Comparison of ENCODE assay signal across 9 cellular contexts in the genomic region with DNA sequence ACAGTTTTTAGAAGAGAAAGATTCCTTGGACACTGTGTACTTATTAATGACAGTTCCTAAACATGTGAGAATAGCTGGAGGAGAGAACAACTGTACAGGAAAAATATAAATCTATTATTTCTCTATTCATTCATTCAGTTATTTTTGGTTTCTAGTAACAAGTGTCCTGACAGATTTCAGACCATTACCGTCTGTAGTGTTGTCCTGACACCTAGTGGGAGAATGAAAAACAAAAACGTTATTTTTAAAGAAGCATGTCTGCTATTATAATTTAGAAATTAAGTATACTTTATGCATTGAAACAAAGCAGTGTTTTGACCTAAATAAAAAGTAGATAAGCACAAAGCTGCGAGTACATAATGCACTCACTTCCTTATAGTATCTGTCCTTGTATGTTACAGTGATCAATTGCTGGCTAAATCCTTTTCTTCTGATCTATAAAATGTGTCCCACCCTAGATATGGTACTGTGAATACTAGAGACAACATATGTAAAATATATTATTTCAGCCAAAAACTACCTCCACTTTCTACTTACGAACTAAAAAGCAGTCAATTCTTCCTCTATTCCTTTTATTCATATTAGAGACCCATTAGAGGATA.
DNase-seq lines count a peak whose midpoint lies in the region; ATAC-seq and TF ChIP-seq lines count a peak whose summit lies in the region.
"Had no signal": no experiment of that assay in that cellular context is flagged by ENCODE, and none has a peak within 500 bp of the region (broad histone marks: within the 10 kb centered on the region; RNA-seq: fewer than 3 reads in every experiment).

No MANE protein-coding gene starts in this region.

- peaks cover 12% of the 10 kb centered on the region for H3K27me3 Mint-ChIP-seq in Calu3 (ENCODE audit: unreplicated experiment)
- no peaks in the 10 kb centered on the region for H3K27me3 Mint-ChIP-seq in activated T-helper 2 cell treated with anti-CD3 and anti-CD28 coated beads, Interferon-gamma antibody, Interleukin-2, Interleukin-4, amounts not matched to agents 10 μg/mL and 5 μg/mL and 100 μg/mL, durations not matched to agents 14 hours and 24 hours and 36 hours (ENCODE audit: low read depth)
- H3K27me3 Mint-ChIP-seq: IgD-negative memory B cell had no signal

- no peak for ATAC-seq in lung (ENCODE audit: insufficient read depth, low FRiP score)
- no peak for ATAC-seq in GM21786 (IDR thresholded peaks at IDR 0.05; ENCODE audit: unreplicated experiment)
- ATAC-seq in GM19023 (IDR thresholded peaks at IDR 0.05; ENCODE audit: unreplicated experiment) = no peak

- no peaks in the 10 kb centered on the region for H3K36me3 ChIP-seq in lung (ENCODE audit: control insufficient read depth in 2 of 2, insufficient read depth in 2 of 2, low read length in 2 of 2)

- CTCF ChIA-PET in Calu3 (lab: Charles Lee) = interaction anchor here (0.9 to 3.5 kb wide), 3 partner anchors 576 to 581 kb away, joined by 3 to 18 read pairs (median 4); a partner anchor contains a TSS

- TF ChIP-seq CTCF in Calu3 (IDR thresholded peaks at IDR 0.05; ENCODE audit: unreplicated experiment) (peak; percentile 74), lung (IDR thresholded peaks at IDR 0.05; ENCODE audit: control extremely low read depth, extremely low read depth) (peak; percentile 35)

- peaks cover 0 to 2% of the 10 kb centered on the region in 2 donors for H3K4me1 ChIP-seq in lung (ENCODE audit: control insufficient read depth in 2 of 2, insufficient read depth in 2 of 2, low read length in 2 of 2)

- H3K36me3 Mint-ChIP-seq in Calu3 (ENCODE audit: insufficient read depth, unreplicated experiment) = no peaks in the 10 kb centered on the region
- no peaks in the 10 kb centered on the region for H3K36me3 Mint-ChIP-seq in activated T-helper 2 cell treated with anti-CD3 and anti-CD28 coated beads, Interferon-gamma antibody, Interleukin-2, Interleukin-4, amounts not matched to agents 10 μg/mL and 5 μg/mL and 100 μg/mL, durations not matched to agents 14 hours and 24 hours and 36 hours (ENCODE audit: low read depth)
- H3K36me3 Mint-ChIP-seq: IgD-negative memory B cell had no signal

- no peak overlapping the region for H3K27ac Mint-ChIP-seq in Calu3 (ENCODE audit: unreplicated experiment)
- no peak overlapping the region for H3K27ac Mint-ChIP-seq in activated T-helper 2 cell treated with anti-CD3 and anti-CD28 coated beads, Interferon-gamma antibody, Interleukin-2, Interleukin-4, amounts not matched to agents 10 μg/mL and 5 μg/mL and 100 μg/mL, durations not matched to agents 14 hours and 24 hours and 36 hours
- H3K27ac Mint-ChIP-seq: IgD-negative memory B cell had no signal

- DNase-seq in Calu3 = peak; percentile 25
- peak; percentile 39 for DNase-seq in HCEC 1CT
- peak; percentile 14 to 20 for DNase-seq in NCI-H526 (lab: John Stamatoyannopoulos, UW)
- peak; percentile 21 for DNase-seq in cerebellum (ENCODE audit: low spot score)
- DNase-seq in lung (ENCODE audit: low spot score) = no peak
- no peak for DNase-seq in activated T-helper 2 cell treated with anti-CD3 and anti-CD28 coated beads, Interferon-gamma antibody, Interleukin-2, Interleukin-4, amounts not matched to agents 10 μg/mL and 5 μg/mL and 100 μg/mL, durations not matched to agents 14 hours and 24 hours and 36 hours (ENCODE audit: low spot score)

- no peaks in the 10 kb centered on the region for H3K9me3 Mint-ChIP-seq in Calu3 (ENCODE audit: low read depth, unreplicated experiment)
- H3K9me3 Mint-ChIP-seq in activated T-helper 2 cell treated with anti-CD3 and anti-CD28 coated beads, Interferon-gamma antibody, Interleukin-2, Interleukin-4, amounts not matched to agents 10 μg/mL and 5 μg/mL and 100 μg/mL, durations not matched to agents 14 hours and 24 hours and 36 hours = no peaks in the 10 kb centered on the region
- H3K9me3 Mint-ChIP-seq: IgD-negative memory B cell had no signal

- WGBS in lung, 2 donors = 4 to 7% methylated on average over 4 of the region's 4 CpGs

- no peak overlapping the region for H3K4me3 Mint-ChIP-seq in Calu3 (ENCODE audit: low read depth, unreplicated experiment)
- no peak overlapping the region for H3K4me3 Mint-ChIP-seq in activated T-helper 2 cell treated with anti-CD3 and anti-CD28 coated beads, Interferon-gamma antibody, Interleukin-2, Interleukin-4, amounts not matched to agents 10 μg/mL and 5 μg/mL and 100 μg/mL, durations not matched to agents 14 hours and 24 hours and 36 hours (ENCODE audit: low read depth)
- H3K4me3 Mint-ChIP-seq: IgD-negative memory B cell had no signal

- no TSS peak for BruUV-seq in Calu3 (replicated peaks; lab: Mats Ljungman, UMichigan)

- no peaks in the 10 kb centered on the region for H3K9me3 ChIP-seq in lung (ENCODE audit: control insufficient read depth in 2 of 2, insufficient read depth in 1 of 2, low read length in 1 of 2)

- H3K4me1 Mint-ChIP-seq in Calu3 (ENCODE audit: low read depth, unreplicated experiment) = no peaks in the 10 kb centered on the region
- no peaks in the 10 kb centered on the region for H3K4me1 Mint-ChIP-seq in activated T-helper 2 cell treated with anti-CD3 and anti-CD28 coated beads, Interferon-gamma antibody, Interleukin-2, Interleukin-4, amounts not matched to agents 10 μg/mL and 5 μg/mL and 100 μg/mL, durations not matched to agents 14 hours and 24 hours and 36 hours (ENCODE audit: low read depth)
- H3K4me1 Mint-ChIP-seq: IgD-negative memory B cell had no signal

- intact Hi-C loops in Calu3 (cut with micrococcal nuclease; ENCODE audit: unreplicated experiment) = loop anchor here (1.0 to 10.0 kb wide), 5 partner anchors 148 to 738 kb away; no protein-coding TSS in a partner anchor
- intact Hi-C loops in activated T-helper 2 cell treated with anti-CD3 and anti-CD28 coated beads, Interferon-gamma antibody, Interleukin-2, Interleukin-4, amounts not matched to agents 10 μg/mL and 5 μg/mL and 100 μg/mL, durations not matched to agents 14 hours and 24 hours and 36 hours (cut with micrococcal nuclease) = loop anchor here (1.0 to 5.0 kb wide), 4 partner anchors 576 to 736 kb away; a partner anchor contains a TSS

- no peak overlapping the region for H3K27ac ChIP-seq in lung (ENCODE audit: low read depth in 1 of 2, low read length in 1 of 2)

- no peak overlapping the region for H3K4me3 ChIP-seq in lung

- no peaks in the 10 kb centered on the region for H3K27me3 ChIP-seq in lung (ENCODE audit: control insufficient read depth, insufficient read depth)

Comparison
In these comparisons a context has a peak if more than half of its experiments do, and no peak if none do; other contexts are left out.
1. DNase-seq: peak in Calu3 (single experiment), HCEC 1CT (single experiment), NCI-H526 (2 of 2) and cerebellum (single experiment); none in lung (single experiment) and activated T-helper 2 cell treated with anti-CD3 and anti-CD28 coated beads, Interferon-gamma antibody, Interleukin-2, Interleukin-4, amounts not matched to agents 10 μg/mL and 5 μg/mL and 100 μg/mL, durations not matched to agents 14 hours and 24 hours and 36 hours (single experiment).